ENCODE assay signal across 13 cellular contexts in genomic region chr10:112362833-112363232, GRCh38. TPM values are rescaled to one million over a fixed set of nuclear protein-coding genes. Genes with fewer than 3 reads are reported as not detected.
DNase-seq lines count a peak whose midpoint lies in the region; ATAC-seq, FAIRE-seq and TF ChIP-seq lines count a peak whose summit lies in the region.
"Had no signal": no experiment of that assay in that cellular context is flagged by ENCODE, and none has a peak within 500 bp of the region (broad histone marks: within the 10 kb centered on the region; RNA-seq: fewer than 3 reads in every experiment).

No MANE protein-coding gene starts in this region.

- in situ Hi-C loops in K562 (cut with MboI) = no loop called here
- in situ Hi-C loops in gastrocnemius medialis (cut with MboI; ENCODE audit: low sequenced_read_pairs in 4 of 4) = no loop called here

- H3K4me1 ChIP-seq in K562 (replicated peaks in 1 of 2; ENCODE audit: control insufficient read depth in 2 of 2, insufficient read depth in 2 of 2, low read length in 2 of 2) (no peaks in the 10 kb centered on the region; a peak in 2 of 5 replicates), right atrium auricular region (peaks cover 0 to 48% of the 10 kb centered on the region in 2 donors), gastrocnemius medialis (peaks cover 22 to 36% of the 10 kb centered on the region in 2 donors)

- no peak overlapping the region for H2AFZ ChIP-seq in K562 (ENCODE audit: low read depth, low read length)

- H3K4me3 ChIP-seq in K562 = no peak overlapping the region
- H3K4me3 ChIP-seq in right atrium auricular region = no peak overlapping the region
- H3K4me3 ChIP-seq in gastrocnemius medialis = no peak overlapping the region

- BruUV-seq in K562 (replicated peaks; lab: Mats Ljungman, UMichigan) = no TSS peak

- no peak overlapping the region for H3K27ac ChIP-seq in K562 (ENCODE audit: extremely low read depth, low read depth, low read length)
- peak overlapping the region; percentile 73 to 90 for H3K27ac ChIP-seq in right atrium auricular region
- peak overlapping the region; percentile 10 to 75 (median 66) for H3K27ac ChIP-seq in gastrocnemius medialis
- H3K27ac ChIP-seq: brain microvascular endothelial cell had no signal

- H3K9me3 Mint-ChIP-seq in activated naive CD8-positive, alpha-beta T cell treated with anti-CD3 and anti-CD28 coated beads for 36 hours = no peaks in the 10 kb centered on the region
- H3K9me3 Mint-ChIP-seq: activated CD4-positive, alpha-beta T cell treated with anti-CD3 and anti-CD28 coated beads, Interleukin-2, amount 10 ng/mL, durations not matched to agents 24 days and 14 days; T-helper 2 cell treated with Interferon-gamma antibody and Interleukin-4, amounts not matched to agents 5 μg/mL and 100 μg/mL, for 36 hours had no signal

- DNase-seq in Daoy (ENCODE audit: low read depth) = peak; percentile 52
- DNase-seq in K562 (ENCODE audit: extremely low read depth in 1 of 4, low spot score in 3 of 4) = no peak
- peak; percentile 84 for DNase-seq in right atrium auricular region (ENCODE audit: low spot score)
- DNase-seq in gastrocnemius medialis = peak; percentile 36 to 62
- DNase-seq in activated naive CD8-positive, alpha-beta T cell treated with anti-CD3 and anti-CD28 coated beads for 36 hours = no peak
- no peak for DNase-seq in NCI-H226
- no peak for DNase-seq in AG20443 (ENCODE audit: low spot score)
- DNase-seq in SIG-M5 (lab: John Stamatoyannopoulos, UW) = no peak
- DNase-seq: activated CD4-positive, alpha-beta T cell treated with anti-CD3 and anti-CD28 coated beads, Interleukin-2, amount 10 ng/mL, durations not matched to agents 24 days and 14 days; brain microvascular endothelial cell; NCI-H1417 treated with DMSO at 0.1 percent for 48 hours; NCI-H524 had no signal

- H3K4me1 Mint-ChIP-seq in activated naive CD8-positive, alpha-beta T cell treated with anti-CD3 and anti-CD28 coated beads for 36 hours = no peaks in the 10 kb centered on the region
- H3K4me1 Mint-ChIP-seq: activated CD4-positive, alpha-beta T cell treated with anti-CD3 and anti-CD28 coated beads, Interleukin-2, amount 10 ng/mL, durations not matched to agents 24 days and 14 days had no signal

- CTCF ChIA-PET in K562 (lab: Yijun Ruan, JAX; ENCODE audit: low intra/inter-chr PET ratio) = no interaction called here

- H4K20me1 ChIP-seq in K562 (replicated peaks; ENCODE audit: control insufficient read depth, insufficient read depth, low read length) = no peaks in the 10 kb centered on the region

- H3K9me1 ChIP-seq in K562 (ENCODE audit: control insufficient read depth, insufficient read depth, low read length) = no peaks in the 10 kb centered on the region

- H3K36me3 Mint-ChIP-seq in activated naive CD8-positive, alpha-beta T cell treated with anti-CD3 and anti-CD28 coated beads for 36 hours = no peaks in the 10 kb centered on the region

- intact Hi-C loops in K562 (cut with micrococcal nuclease) = no loop called here
- intact Hi-C loops in gastrocnemius medialis (cut with DNase I; ENCODE audit: low total_unique reads) = no loop called here

- ATAC-seq in K562 (no peak), gastrocnemius medialis (peak; percentile 46 to 61)

- no peak overlapping the region for H3K27ac Mint-ChIP-seq in activated naive CD8-positive, alpha-beta T cell treated with anti-CD3 and anti-CD28 coated beads for 36 hours
- H3K27ac Mint-ChIP-seq: activated CD4-positive, alpha-beta T cell treated with anti-CD3 and anti-CD28 coated beads, Interleukin-2, amount 10 ng/mL, durations not matched to agents 24 days and 14 days; T-helper 2 cell treated with Interferon-gamma antibody and Interleukin-4, amounts not matched to agents 5 μg/mL and 100 μg/mL, for 36 hours had no signal

- no peak overlapping the region for H3K4me3 Mint-ChIP-seq in activated naive CD8-positive, alpha-beta T cell treated with anti-CD3 and anti-CD28 coated beads for 36 hours
- H3K4me3 Mint-ChIP-seq: activated CD4-positive, alpha-beta T cell treated with anti-CD3 and anti-CD28 coated beads, Interleukin-2, amount 10 ng/mL, durations not matched to agents 24 days and 14 days; T-helper 2 cell treated with Interferon-gamma antibody and Interleukin-4, amounts not matched to agents 5 μg/mL and 100 μg/mL, for 36 hours had no signal

- 21% methylated on average over 7 of the region's 8 CpGs for WGBS in K562 (ENCODE audit: insufficient coverage, low coverage, missing lambda C conversion rate)

- no peak for FAIRE-seq in K562 (lab: Jason Lieb, UNC)

- H3K9me3 ChIP-seq in K562 (replicated peaks; ENCODE audit: control insufficient read depth, insufficient read depth, low read depth, low read length) (no peaks in the 10 kb centered on the region), right atrium auricular region (no peaks in the 10 kb centered on the region), gastrocnemius medialis (no peaks in the 10 kb centered on the region)

- H3K27me3 Mint-ChIP-seq in activated naive CD8-positive, alpha-beta T cell treated with anti-CD3 and anti-CD28 coated beads for 36 hours = no peaks in the 10 kb centered on the region

- peaks cover 0 to 17% of the 10 kb centered on the region in 2 experiments; a peak in 3 of 5 replicates for H3K27me3 ChIP-seq in K562 (ENCODE audit: control insufficient read depth in 2 of 2, insufficient read depth in 2 of 2, low read length in 2 of 2)
- no peaks in the 10 kb centered on the region for H3K27me3 ChIP-seq in right atrium auricular region
- H3K27me3 ChIP-seq in gastrocnemius medialis = no peaks in the 10 kb centered on the region
- H3K27me3 ChIP-seq: brain microvascular endothelial cell had no signal

- POLR2A ChIA-PET in K562 (lab: Yijun Ruan, JAX) = interaction anchor here (0.8 to 1.3 kb wide), 2 partner anchors 12 to 20 kb away, joined by 3 to 4 read pairs; no protein-coding TSS in a partner anchor

- TF ChIP-seq CTCF in K562 (IDR thresholded peaks at IDR 0.05 in 2 of 3, conservative IDR thresholded peaks at IDR 0.05 in 1 of 3; ENCODE audit: insufficient read depth in 2 of 3, low read depth in 1 of 3, low read length in 3 of 3) (no peak), right atrium auricular region (IDR thresholded peaks at IDR 0.05) (no peak), gastrocnemius medialis (IDR thresholded peaks at IDR 0.05 in 4 of 5, conservative IDR thresholded peaks at IDR 0.05 in 1 of 5) (no peak)

- no peak for TF ChIP-seq RAD21 in K562 (CRISPR knock-in tag; conservative IDR thresholded peaks at IDR 0.05 in 1 of 2, IDR thresholded peaks at IDR 0.05 in 1 of 2)

- H3K36me3 ChIP-seq in K562 (ENCODE audit: control insufficient read depth, insufficient read depth, low read length) (no peaks in the 10 kb centered on the region), right atrium auricular region (no peaks in the 10 kb centered on the region), gastrocnemius medialis (no peaks in the 10 kb centered on the region)
- H3K36me3 ChIP-seq: brain microvascular endothelial cell had no signal

- no peak overlapping the region for H3K4me2 ChIP-seq in K562 (ENCODE audit: insufficient read depth, low read length)

- TF ChIP-seq EP300 in K562 (IDR thresholded peaks at IDR 0.05; ENCODE audit: low read length) = no peak

- no peak overlapping the region for H3K9ac ChIP-seq in K562 (ENCODE audit: insufficient read depth in 1 of 2, low read depth in 2 of 2, low read length in 2 of 2)

- no peak for TF ChIP-seq POLR2A in K562 (conservative IDR thresholded peaks at IDR 0.05)
- no peak for TF ChIP-seq POLR2A in gastrocnemius medialis (IDR thresholded peaks at IDR 0.05)

- H3K79me2 ChIP-seq in K562 (ENCODE audit: control insufficient read depth, insufficient read depth, low read length) = no peaks in the 10 kb centered on the region

TF ChIP-seq in K562, 482 proteins besides CTCF, POLR2A, EP300 and RAD21 (continues in another document):
- TF ChIP-seq ZNF57 (CRISPR knock-in tag; IDR thresholded peaks at IDR 0.05) = no peak
- TF ChIP-seq ZNF76 (CRISPR knock-in tag; IDR thresholded peaks at IDR 0.05; ENCODE audit: borderline replicate concordance) = no peak
- no peak for TF ChIP-seq DDX20 (tag; IDR thresholded peaks at IDR 0.05; ENCODE audit: low read depth)
- peak; percentile 25; the same call in 1 of the 2 replicates for TF ChIP-seq JUND (IDR thresholded peaks at IDR 0.05; ENCODE audit: borderline replicate concordance, low read depth, low read length)
- no peak for TF ChIP-seq JUND (tag; IDR thresholded peaks at IDR 0.05; ENCODE audit: borderline replicate concordance, low read depth, low read length)
- no peak for TF ChIP-seq KAT7 (CRISPR knock-in tag; IDR thresholded peaks at IDR 0.05; ENCODE audit: borderline replicate concordance)

RNA-seq across cellular contexts. Expression of gene ACSL5, which starts 11.1 kb away (rescaled TPM):
- total RNA-seq in Daoy (2014; rRNA removed; shearing (Covaris generic)) = 16.1 and 18.3 TPM in 2 replicates
- 0.25 and 1.2 TPM in 2 replicates for total RNA-seq in K562 (2011; cell fraction: chromatin; rRNA removed; ENCODE audit: low replicate concordance)
- total RNA-seq in K562 (2011; cell fraction: nucleolus; rRNA removed) = 0.26 and 1.2 TPM in 2 replicates
- 0.81 and 0.92 TPM in 2 replicates for total RNA-seq in K562 (2011; cell fraction: nucleoplasm; rRNA removed)
- 0.45 and 0.54 TPM in 2 replicates for total RNA-seq in K562 (2014; rRNA removed)
- 0.45 and 0.65 TPM in 2 replicates for total RNA-seq in K562 (2014; rRNA removed; fragmentation: Illumina TruSeq; extraction: Trizol)
- 1.2 and 1.4 TPM in 2 replicates for total RNA-seq in K562 (2015; rRNA removed; fragmentation: Illumina TruSeq; extraction: Trizol)
- total RNA-seq in K562 (2021) = 0.47 and 0.51 TPM in 2 replicates
- polyA plus RNA-seq in K562 (2011; rRNA removed) = 0.82 and 1.4 TPM in 2 replicates
- 0.39 and 1.0 TPM in 2 replicates for polyA plus RNA-seq in K562 (2011; cell fraction: cytosol; rRNA removed)
- 1.4 and 2.2 TPM in 2 replicates for polyA plus RNA-seq in K562 (2011; cell fraction: nucleus; rRNA removed)
- 0.51 and 1.1 TPM in 2 replicates for polyA plus RNA-seq in K562 (2012)
- 0.78 and 0.83 TPM in 2 replicates for polyA plus RNA-seq in K562 (2014; fragmentation: Illumina TruSeq; extraction: Trizol)
- under 1 TPM; 0.53 to 0.55 TPM for polyA plus RNA-seq in K562 (2014; fragmentation: Nextera tagmentation; extraction: Ambion mirVana)
- 0.19 and 0.51 TPM in 2 replicates for polyA plus RNA-seq in K562 (2014; rRNA removed)
- 1.2 and 2.4 TPM in 2 replicates for polyA minus RNA-seq in K562 (2011; rRNA and poly(A)+ RNA removed)
- 1.6 TPM in 1 of 2 replicates, not detected in the other for polyA minus RNA-seq in K562 (2011; cell fraction: cytosol; rRNA and poly(A)+ RNA removed)
- 0.40 and 0.56 TPM in 2 replicates for polyA minus RNA-seq in K562 (2011; cell fraction: nucleus; rRNA and poly(A)+ RNA removed)
- 10 to 100 TPM in 1 of 2 donors, 1 to 10 TPM in 1; 9.2 to 12.0 TPM for total RNA-seq in right atrium auricular region
- total RNA-seq in gastrocnemius medialis = 1 to 10 TPM; 2.2 to 4.1 (median 3.1) TPM
- total RNA-seq in activated naive CD8-positive, alpha-beta T cell treated with anti-CD3 and anti-CD28 coated beads for 36 hours = 10 to 100 TPM; 50.3 to 54.3 TPM

Comparison
In these comparisons a context has a peak if more than half of its experiments do, and no peak if none do; other contexts are left out.
1. DNase-seq: peak in Daoy (single experiment), right atrium auricular region (single experiment) and gastrocnemius medialis (2 of 2); none in K562 (0 of 4), activated naive CD8-positive, alpha-beta T cell treated with anti-CD3 and anti-CD28 coated beads for 36 hours (single experiment), NCI-H226 (single experiment), AG20443 (single experiment) and SIG-M5 (single experiment).